ENCODE assay signal across 8 cellular contexts in genomic region chr3:168096210-168096795, GRCh38. TPM values are rescaled to one million over a fixed set of nuclear protein-coding genes. Genes with fewer than 3 reads are reported as not detected.
DNase-seq lines count a peak whose midpoint lies in the region; FAIRE-seq and TF ChIP-seq lines count a peak whose summit lies in the region.

No MANE protein-coding gene starts in this region.

- POLR2A ChIA-PET in HEK293T (lab: Yijun Ruan, JAX) (interaction anchor here (0.6 to 1.1 kb wide), 2 partner anchors 23 to 51 kb away, joined by 3 to 5 read pairs; no protein-coding TSS in a partner anchor), RWPE1 (lab: Yijun Ruan, JAX; ENCODE audit: low non-redundant PET) (interaction anchor here (0.5 to 1.0 kb wide), 2 partner anchors 55 to 60 kb away, joined by 3 read pairs; no protein-coding TSS in a partner anchor)

- no peaks in the 10 kb centered on the region for H3K9me3 Mint-ChIP-seq in activated naive CD4-positive, alpha-beta T cell treated with anti-CD3 and anti-CD28 coated beads for 36 hours

- H3K4me2 ChIP-seq in MM.1S (ENCODE audit: low read depth, low read length): peak overlapping the region; percentile 83

- peak overlapping the region; percentile 80 for H3K4me3 Mint-ChIP-seq in activated naive CD4-positive, alpha-beta T cell treated with anti-CD3 and anti-CD28 coated beads for 36 hours

- peaks cover 7% of the 10 kb centered on the region for H3K4me1 Mint-ChIP-seq in activated naive CD4-positive, alpha-beta T cell treated with anti-CD3 and anti-CD28 coated beads for 36 hours (ENCODE audit: low read depth)

- peaks cover 33% of the 10 kb centered on the region for H3K79me2 ChIP-seq in MM.1S (ENCODE audit: low read length)

- H3K27me3 ChIP-seq in MM.1S (replicated peaks; ENCODE audit: insufficient read depth, low read length) (no peaks in the 10 kb centered on the region), bronchial epithelial cell (ENCODE audit: control insufficient read depth, insufficient read depth, low read length) (no peaks in the 10 kb centered on the region), skeletal muscle tissue (ENCODE audit: control insufficient read depth in 3 of 3, insufficient read depth in 3 of 3, low read length in 3 of 3) (no peaks in the 10 kb centered on the region)

- peak overlapping the region; percentile 79 for H3K9ac ChIP-seq in MM.1S (ENCODE audit: low read length)
- peak overlapping the region; percentile 83 to 90 (median 87) for H3K9ac ChIP-seq in skeletal muscle tissue (ENCODE audit: low read depth in 1 of 3, low read length in 3 of 3)

- H4K20me1 ChIP-seq in MM.1S (ENCODE audit: insufficient read depth, low read length): no peaks in the 10 kb centered on the region

- peaks cover 29% of the 10 kb centered on the region for H3K4me1 ChIP-seq in MM.1S (ENCODE audit: low read length)
- peaks cover 11 to 26% (median 12%) of the 10 kb centered on the region in 3 donors for H3K4me1 ChIP-seq in skeletal muscle tissue (ENCODE audit: control insufficient read depth in 3 of 3, insufficient read depth in 3 of 3, low read length in 3 of 3)

- no peaks in the 10 kb centered on the region for H3K9me3 ChIP-seq in MM.1S (replicated peaks; ENCODE audit: insufficient read depth, low read length)
- no peaks in the 10 kb centered on the region for H3K9me3 ChIP-seq in skeletal muscle tissue (ENCODE audit: control insufficient read depth in 3 of 3, low read length in 3 of 3)

- no peaks in the 10 kb centered on the region for H3K9me2 ChIP-seq in MM.1S (replicated peaks; ENCODE audit: insufficient read depth, low read length)

- H3K4me3 ChIP-seq in MM.1S (ENCODE audit: low read length): peak overlapping the region; percentile 80
- H3K4me3 ChIP-seq in bronchial epithelial cell (ENCODE audit: low read depth, low read length): peak overlapping the region; percentile 88
- peak overlapping the region; percentile 92 to 99 (median 93) for H3K4me3 ChIP-seq in skeletal muscle tissue (ENCODE audit: low read length in 3 of 3)

- H3K27ac ChIP-seq in MM.1S (ENCODE audit: low read length): peak overlapping the region; percentile 84
- H3K27ac ChIP-seq in RWPE1: peak overlapping the region; percentile 96
- peak overlapping the region; percentile 94 for H3K27ac ChIP-seq in skeletal muscle tissue (ENCODE audit: low read depth, low read length)

- H3K36me3 ChIP-seq in MM.1S (replicated peaks; ENCODE audit: insufficient read depth, low read length) (no peaks in the 10 kb centered on the region), bronchial epithelial cell (ENCODE audit: control insufficient read depth, insufficient read depth, low read length) (no peaks in the 10 kb centered on the region), skeletal muscle tissue (ENCODE audit: control insufficient read depth in 3 of 3, insufficient read depth in 3 of 3, low read length in 3 of 3) (no peaks in the 10 kb centered on the region)

- H3K36me3 Mint-ChIP-seq in activated naive CD4-positive, alpha-beta T cell treated with anti-CD3 and anti-CD28 coated beads for 36 hours (ENCODE audit: low read depth): no peaks in the 10 kb centered on the region

- CTCF ChIA-PET in activated naive CD4-positive, alpha-beta T cell treated with anti-CD3 and anti-CD28 coated beads for 36 hours (lab: Charles Lee): no interaction called here
- CTCF ChIA-PET in HEK293T (lab: Yijun Ruan, JAX): no interaction called here
- CTCF ChIA-PET in RWPE1 (lab: Yijun Ruan, JAX): interaction anchor here (0.7 kb wide), 1 partner anchor 1533 kb away, joined by 5 read pairs; no protein-coding TSS in a partner anchor

- TF ChIP-seq CTCF in MM.1S (IDR thresholded peaks at IDR 0.05; ENCODE audit: low read length) (no peak), RWPE1 (conservative IDR thresholded peaks at IDR 0.05; ENCODE audit: low read depth) (no peak), bronchial epithelial cell (IDR thresholded peaks at IDR 0.05; ENCODE audit: insufficient read depth, low read length, severe bottlenecking) (no peak)

- H2AFZ ChIP-seq in MM.1S (ENCODE audit: low read length): peak overlapping the region; percentile 94

- peak; percentile 16 for DNase-seq in activated naive CD4-positive, alpha-beta T cell treated with anti-CD3 and anti-CD28 coated beads for 36 hours
- DNase-seq in activated naive CD4-positive, alpha-beta T cell (lab: John Stamatoyannopoulos, UW): no peak
- DNase-seq in HEK293T (ENCODE audit: extremely low spot score): peak; percentile 70
- peak; percentile 86 for DNase-seq in MM.1S
- DNase-seq in RWPE1 (ENCODE audit: low spot score): peak; percentile 78
- peak; percentile 92 for DNase-seq in bronchial epithelial cell (ENCODE audit: low read depth)
- peak; percentile 45 for DNase-seq in iPS-NIHi7 (ENCODE audit: extremely low spot score)

- H3K27ac Mint-ChIP-seq in activated naive CD4-positive, alpha-beta T cell treated with anti-CD3 and anti-CD28 coated beads for 36 hours: no peak overlapping the region

- H3F3A ChIP-seq in MM.1S (ENCODE audit: insufficient read depth, low read length): peaks cover 31% of the 10 kb centered on the region

- no peak for FAIRE-seq in bronchial epithelial cell (lab: Jason Lieb, UNC)

- H3K27me3 Mint-ChIP-seq in activated naive CD4-positive, alpha-beta T cell treated with anti-CD3 and anti-CD28 coated beads for 36 hours (ENCODE audit: low read depth): peaks cover 51% of the 10 kb centered on the region

- intact Hi-C loops in activated naive CD4-positive, alpha-beta T cell treated with anti-CD3 and anti-CD28 coated beads for 36 hours (cut with micrococcal nuclease): loop anchor here (1.0 to 5.0 kb wide), 3 partner anchors 49 to 359 kb away; partner anchors contain the start of gene SERPINI1

TF ChIP-seq in HEK293T, 16 proteins besides CTCF, POLR2A, EP300 and RAD21:
- TF ChIP-seq CTBP1 (IDR thresholded peaks at IDR 0.05; ENCODE audit: borderline replicate concordance) (peak; percentile 38; the same call in 1 of the 2 replicates), HDGF (IDR thresholded peaks at IDR 0.05; ENCODE audit: borderline replicate concordance) (no peak), L3MBTL2 (conservative IDR thresholded peaks at IDR 0.05) (peak; percentile 98), TARDBP (IDR thresholded peaks at IDR 0.05) (0 out of 2 replicates have a peak, but pooled peaks have one; percentile 55)
TF ChIP-seq in HEK293T: peak in this region for 3.

RNA-seq across cellular contexts. Expression of gene GOLIM4, which starts 0.6 kb away (rescaled TPM):
- total RNA-seq in activated naive CD4-positive, alpha-beta T cell treated with anti-CD3 and anti-CD28 coated beads for 36 hours: under 1 TPM; 0.67 to 0.98 TPM
- total RNA-seq in bronchial epithelial cell: 17.8 and 26.1 TPM in 2 replicates
- total RNA-seq in skeletal muscle tissue: 23.5 TPM

Comparison
In these comparisons a context has a peak if more than half of its experiments do, and no peak if none do; other contexts are left out.
1. DNase-seq: peak in activated naive CD4-positive, alpha-beta T cell treated with anti-CD3 and anti-CD28 coated beads for 36 hours (single experiment), HEK293T (single experiment), MM.1S (single experiment), RWPE1 (single experiment), bronchial epithelial cell (single experiment) and iPS-NIHi7 (single experiment); none in activated naive CD4-positive, alpha-beta T cell (0 of 4).
2. Peak in every context shown above with its lines, with median percentiles within 50 percentile points of each other: H3K27ac ChIP-seq and H3K4me3 ChIP-seq.